ENCODE assay signal across 11 cellular contexts in genomic region chr10:79270471-79271246, GRCh38.
DNase-seq lines count a peak whose midpoint lies in the region; ATAC-seq and TF ChIP-seq lines count a peak whose summit lies in the region.
"Had no signal": no experiment of that assay in that cellular context is flagged by ENCODE, and none has a peak within 500 bp of the region (broad histone marks: within the 10 kb centered on the region; RNA-seq: fewer than 3 reads in every experiment).

No MANE protein-coding gene starts in this region.

- H3K79me2 ChIP-seq in hepatocyte = peaks cover 64% of the 10 kb centered on the region

- TF ChIP-seq CTCF in left ventricle myocardium inferior (IDR thresholded peaks at IDR 0.05; ENCODE audit: borderline replicate concordance) = no peak
- no peak for TF ChIP-seq CTCF in hepatocyte (IDR thresholded peaks at IDR 0.05; ENCODE audit: poor library complexity)

- H4K20me1 ChIP-seq in hepatocyte (ENCODE audit: insufficient read depth, poor library complexity, severe bottlenecking) = peaks cover 83% of the 10 kb centered on the region

- H3K4me1 ChIP-seq in left ventricle myocardium inferior (peaks cover 100% of the 10 kb centered on the region), skeletal muscle tissue (ENCODE audit: control insufficient read depth in 3 of 3, insufficient read depth in 3 of 3, low read length in 3 of 3) (peaks cover 84 to 95% (median 94%) of the 10 kb centered on the region in 3 donors), hepatocyte (ENCODE audit: insufficient read depth) (peaks cover 22% of the 10 kb centered on the region)

- intact Hi-C loops in left ventricle myocardium inferior (cut with micrococcal nuclease) = loop anchor here (10.0 kb wide), 1 partner anchor 46 kb away; no protein-coding TSS in a partner anchor

- no peaks in the 10 kb centered on the region for H3K27me3 ChIP-seq in left ventricle myocardium inferior (ENCODE audit: low read depth)
- H3K27me3 ChIP-seq in skeletal muscle tissue (ENCODE audit: control insufficient read depth in 3 of 3, insufficient read depth in 3 of 3, low read length in 3 of 3) = no peaks in the 10 kb centered on the region
- no peaks in the 10 kb centered on the region for H3K27me3 ChIP-seq in hepatocyte
- H3K27me3 ChIP-seq: pancreas had no signal

- no peak overlapping the region for H3K4me2 ChIP-seq in hepatocyte

- no peak overlapping the region for H3K4me3 ChIP-seq in left ventricle myocardium inferior
- H3K4me3 ChIP-seq in skeletal muscle tissue (ENCODE audit: low read length in 3 of 3) = no peak overlapping the region
- no peak overlapping the region for H3K4me3 ChIP-seq in hepatocyte
- H3K4me3 ChIP-seq: pancreas had no signal

- peak; percentile 81 for DNase-seq in GF-D8 (lab: John Stamatoyannopoulos, UW)
- DNase-seq in SK-N-DZ (ENCODE audit: low spot score) = peak; percentile 61
- DNase-seq in left ventricle myocardium inferior = peak; percentile 60
- DNase-seq in stimulated activated CD4-positive, alpha-beta T cell treated with anti-CD3 and anti-CD28 coated beads, Interleukin-4, amount 100 ng/mL, for 1 hour = no peak
- DNase-seq in globus pallidus (ENCODE audit: low spot score) = no peak
- DNase-seq in hepatocyte (ENCODE audit: low spot score) = no peak
- DNase-seq: DMS53, pancreas, T-helper 1 cell had no signal

- peak overlapping the region; percentile 93 for H3K27ac ChIP-seq in left ventricle myocardium inferior (replicated peaks)
- peak overlapping the region; percentile 19 for H3K27ac ChIP-seq in skeletal muscle tissue (ENCODE audit: low read depth, low read length)
- H3K27ac ChIP-seq in hepatocyte = no peak overlapping the region
- H3K27ac ChIP-seq: pancreas had no signal

- H3K9ac ChIP-seq in skeletal muscle tissue (ENCODE audit: low read depth in 1 of 3, low read length in 3 of 3) = peak overlapping the region in 1 of 3 donors; percentile 43

- H3K9me3 ChIP-seq in left ventricle myocardium inferior (replicated peaks) = no peaks in the 10 kb centered on the region
- no peaks in the 10 kb centered on the region for H3K9me3 ChIP-seq in skeletal muscle tissue (ENCODE audit: control insufficient read depth in 3 of 3, low read length in 3 of 3)
- H3K9me3 ChIP-seq in hepatocyte (ENCODE audit: low read depth) = no peaks in the 10 kb centered on the region
- H3K9me3 ChIP-seq: pancreas had no signal

- no peak for ATAC-seq in HG03196 (IDR thresholded peaks at IDR 0.05; ENCODE audit: unreplicated experiment)

- H3K36me3 ChIP-seq in left ventricle myocardium inferior (no peaks in the 10 kb centered on the region), skeletal muscle tissue (ENCODE audit: control insufficient read depth in 3 of 3, insufficient read depth in 3 of 3, low read length in 3 of 3) (peaks cover 0 to 12% (median 0%) of the 10 kb centered on the region in 3 donors), hepatocyte (replicated peaks; ENCODE audit: insufficient read depth, low read depth) (no peaks in the 10 kb centered on the region)
- H3K36me3 ChIP-seq: pancreas had no signal

- H3K9me2 ChIP-seq in hepatocyte (replicated peaks; ENCODE audit: insufficient read depth) = no peaks in the 10 kb centered on the region

- no peak overlapping the region for H2AFZ ChIP-seq in hepatocyte

- 83% methylated on average over 16 of the region's 16 CpGs for WGBS in hepatocyte (ENCODE audit: low lambda C conversion rate, missing lambda C conversion rate)

Comparison
In these comparisons a context has a peak if more than half of its experiments do, and no peak if none do; other contexts are left out.
1. DNase-seq: peak in GF-D8 (single experiment), SK-N-DZ (single experiment) and left ventricle myocardium inferior (single experiment); none in stimulated activated CD4-positive, alpha-beta T cell treated with anti-CD3 and anti-CD28 coated beads, Interleukin-4, amount 100 ng/mL, for 1 hour (single experiment), globus pallidus (single experiment) and hepatocyte (single experiment).